In the genomic region with DNA sequence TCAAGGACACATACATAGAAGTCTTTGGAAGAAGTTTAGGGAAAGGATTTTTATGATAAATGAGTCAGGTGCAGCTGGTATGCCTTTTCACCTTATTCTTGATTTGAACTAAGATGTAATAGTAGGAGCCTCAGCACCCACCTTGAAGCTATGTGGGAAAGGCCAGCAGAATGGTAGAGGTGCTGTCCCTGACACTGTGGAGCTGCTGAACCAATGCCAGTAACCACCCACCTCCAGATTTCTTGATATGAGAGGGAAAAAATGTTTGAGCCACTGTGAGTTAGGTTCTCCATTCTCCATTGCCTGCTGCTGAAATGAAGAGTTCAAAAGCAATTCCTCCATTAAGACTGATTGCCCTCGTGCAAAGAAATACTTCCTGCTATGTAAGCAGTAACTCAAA, we compare ENCODE assay signal across 1 cellular context.
TF ChIP-seq lines count a peak whose summit lies in the region.

No MANE protein-coding gene starts in this region.

TF ChIP-seq in HepG2, 621 proteins besides CTCF, POLR2A, EP300 and RAD21:
- TF ChIP-seq ZNF75D (CRISPR knock-in tag; IDR thresholded peaks at IDR 0.05; ENCODE audit: borderline replicate concordance) (no peak), ZNF546 (CRISPR knock-in tag; conservative IDR thresholded peaks at IDR 0.05) (no peak), HMGA1 (CRISPR knock-in tag; conservative IDR thresholded peaks at IDR 0.05) (no peak), ZNF205 (CRISPR knock-in tag; IDR thresholded peaks at IDR 0.05) (no peak), ZFP1 (CRISPR knock-in tag; IDR thresholded peaks at IDR 0.05) (no peak)
- TF ChIP-seq, protein P1, sequence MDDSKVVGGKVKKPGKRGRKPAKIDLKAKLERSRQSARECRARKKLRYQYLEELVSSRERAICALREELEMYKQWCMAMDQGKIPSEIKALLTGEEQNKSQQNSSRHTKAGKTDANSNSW (CRISPR knock-in tag; IDR thresholded peaks at IDR 0.05; ENCODE audit: borderline replicate concordance) = no peak
